ENCODE assay signal across 9 cellular contexts in the genomic region with DNA sequence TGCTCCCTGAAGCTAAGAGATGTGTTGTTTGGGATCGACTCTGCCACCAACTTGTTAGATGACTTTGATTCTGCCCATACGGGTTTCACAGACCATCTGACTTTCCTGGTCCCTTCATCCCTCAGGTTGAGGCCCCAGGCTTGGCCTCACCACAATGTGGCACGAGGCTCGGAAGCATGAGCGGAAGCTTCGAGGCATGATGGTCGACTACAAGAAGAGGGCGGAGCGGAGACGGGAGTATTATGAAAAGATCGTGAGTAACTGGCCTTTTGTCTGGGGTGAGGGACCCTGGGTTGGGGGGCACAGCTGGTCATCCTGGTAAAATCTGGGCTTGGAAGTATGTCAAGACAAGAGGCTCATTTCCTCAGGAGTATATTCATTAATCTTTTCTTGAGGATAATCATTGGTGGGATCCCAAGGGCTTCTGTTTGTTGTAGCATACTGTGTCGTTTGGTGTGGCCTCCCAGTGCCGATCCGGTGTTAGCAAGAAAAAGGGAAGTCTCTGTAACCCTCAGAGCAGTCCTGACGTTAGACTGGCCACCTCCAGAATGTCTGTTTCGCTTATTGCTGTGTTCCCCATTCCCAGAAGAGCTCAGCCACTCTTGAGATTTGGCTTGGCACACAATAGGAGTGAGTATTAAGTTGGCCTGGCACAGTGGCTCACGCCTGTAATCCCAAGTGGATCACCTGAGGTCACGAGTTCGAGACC. TPM values are rescaled to one million over a fixed set of nuclear protein-coding genes. Genes with fewer than 3 reads are reported as not detected.
DNase-seq lines count a peak whose midpoint lies in the region; ATAC-seq and TF ChIP-seq lines count a peak whose summit lies in the region.
"Had no signal": no experiment of that assay in that cellular context is flagged by ENCODE, and none has a peak within 500 bp of the region (broad histone marks: within the 10 kb centered on the region; RNA-seq: fewer than 3 reads in every experiment).

No MANE protein-coding gene starts in this region.

- H3K9me3 ChIP-seq in liver (ENCODE audit: control insufficient read depth in 4 of 4, low read length in 3 of 4) (no peaks in the 10 kb centered on the region), transverse colon (no peaks in the 10 kb centered on the region)

- 79% methylated on average over 19 of the region's 19 CpGs for WGBS in liver
- WGBS in transverse colon (ENCODE audit: low coverage in 1 of 2), 2 donors = 70 to 76% methylated on average over 4 to 19 of the region's 19 CpGs

- CTCF ChIA-PET in activated naive CD4-positive, alpha-beta T cell treated with anti-CD3 and anti-CD28 coated beads, Interleukin-2, amount 10 ng/mL, durations not matched to agents 7 days and 5 days (lab: Charles Lee) = interaction anchor here (0.5 to 5.1 kb wide), 5 partner anchors 7 to 883 kb away, joined by 3 to 22 read pairs (median 3); no protein-coding TSS in a partner anchor

- in situ Hi-C loops in transverse colon (cut with MboI; ENCODE audit: low pct_ligation_motif_present in 1 of 4, low pct_unique_long_range_greater_than_20kb in 1 of 4, low sequenced_read_pairs in 3 of 4) = no loop called here

- no peak for TF ChIP-seq POLR2A in transverse colon (IDR thresholded peaks at IDR 0.05)

- no peaks in the 10 kb centered on the region for H3K27me3 ChIP-seq in liver (ENCODE audit: control insufficient read depth in 4 of 4, insufficient read depth in 4 of 4, low read length in 3 of 4)
- no peaks in the 10 kb centered on the region for H3K27me3 ChIP-seq in transverse colon

- H3K27ac ChIP-seq in liver (ENCODE audit: low read depth in 1 of 2, low read length in 2 of 2) (peak overlapping the region; percentile 97 to 99), transverse colon (peak overlapping the region; percentile 96 to 100 (median 99))

- H3K9me3 Mint-ChIP-seq in activated naive CD4-positive, alpha-beta T cell treated with anti-CD3 and anti-CD28 coated beads, Interleukin-2, amount 10 ng/mL, durations not matched to agents 7 days and 5 days = no peaks in the 10 kb centered on the region
- H3K9me3 Mint-ChIP-seq in activated T-helper 2 cell treated with anti-CD3 and anti-CD28 coated beads, Interferon-gamma antibody, Interleukin-2, Interleukin-4, amounts not matched to agents 10 μg/mL and 5 μg/mL and 100 μg/mL, durations not matched to agents 14 hours and 24 hours and 36 hours = no peaks in the 10 kb centered on the region

- no peak for DNase-seq in activated naive CD4-positive, alpha-beta T cell treated with anti-CD3 and anti-CD28 coated beads, Interleukin-2, amount 10 ng/mL, durations not matched to agents 7 days and 5 days
- DNase-seq in activated naive CD4-positive, alpha-beta T cell treated with anti-CD3 and anti-CD28 coated beads, Interleukin-2, amount 50 U/mL, for 16 hours = no peak
- no peak for DNase-seq in activated T-helper 2 cell treated with anti-CD3 and anti-CD28 coated beads, Interferon-gamma antibody, Interleukin-2, Interleukin-4, amounts not matched to agents 10 μg/mL and 5 μg/mL and 100 μg/mL, durations not matched to agents 14 hours and 24 hours and 36 hours (ENCODE audit: low spot score)
- DNase-seq in transverse colon = no peak
- no peak for DNase-seq in NCI-H1417 (lab: John Stamatoyannopoulos, UW)
- no peak for DNase-seq in hepatic stellate cell (ENCODE audit: low spot score)

- H3K4me3 ChIP-seq in liver (ENCODE audit: low read depth in 1 of 3, low read length in 3 of 3) = peak overlapping the region in 2 of 3 donors; percentile 90 to 96
- peak overlapping the region in 2 of 4 donors; percentile 89 to 100 for H3K4me3 ChIP-seq in transverse colon

- TF ChIP-seq EP300 in transverse colon (IDR thresholded peaks at IDR 0.05; ENCODE audit: low read depth) = no peak

- H3K27me3 Mint-ChIP-seq in activated naive CD4-positive, alpha-beta T cell treated with anti-CD3 and anti-CD28 coated beads, Interleukin-2, amount 10 ng/mL, durations not matched to agents 7 days and 5 days = no peaks in the 10 kb centered on the region
- H3K27me3 Mint-ChIP-seq in activated T-helper 2 cell treated with anti-CD3 and anti-CD28 coated beads, Interferon-gamma antibody, Interleukin-2, Interleukin-4, amounts not matched to agents 10 μg/mL and 5 μg/mL and 100 μg/mL, durations not matched to agents 14 hours and 24 hours and 36 hours (ENCODE audit: low read depth) = no peaks in the 10 kb centered on the region

- H3K9ac ChIP-seq in liver (ENCODE audit: low read depth in 1 of 2, low read length in 2 of 2) = peak overlapping the region; percentile 4 to 98

- no peak for ATAC-seq in GM18498 (IDR thresholded peaks at IDR 0.05; ENCODE audit: unreplicated experiment)

- no peak for TF ChIP-seq CTCF in liver (IDR thresholded peaks at IDR 0.05; ENCODE audit: low read depth, low read length, missing input control)
- TF ChIP-seq CTCF in transverse colon (IDR thresholded peaks at IDR 0.05) = no peak

- H3K27ac Mint-ChIP-seq in activated naive CD4-positive, alpha-beta T cell treated with anti-CD3 and anti-CD28 coated beads, Interleukin-2, amount 10 ng/mL, durations not matched to agents 7 days and 5 days = peak overlapping the region; percentile 99
- H3K27ac Mint-ChIP-seq in activated T-helper 2 cell treated with anti-CD3 and anti-CD28 coated beads, Interferon-gamma antibody, Interleukin-2, Interleukin-4, amounts not matched to agents 10 μg/mL and 5 μg/mL and 100 μg/mL, durations not matched to agents 14 hours and 24 hours and 36 hours = no peak overlapping the region

- peak overlapping the region; percentile 99 for H3K4me3 Mint-ChIP-seq in activated naive CD4-positive, alpha-beta T cell treated with anti-CD3 and anti-CD28 coated beads, Interleukin-2, amount 10 ng/mL, durations not matched to agents 7 days and 5 days
- peak overlapping the region; percentile 99 for H3K4me3 Mint-ChIP-seq in activated T-helper 2 cell treated with anti-CD3 and anti-CD28 coated beads, Interferon-gamma antibody, Interleukin-2, Interleukin-4, amounts not matched to agents 10 μg/mL and 5 μg/mL and 100 μg/mL, durations not matched to agents 14 hours and 24 hours and 36 hours (ENCODE audit: low read depth)

- intact Hi-C loops in activated T-helper 2 cell treated with anti-CD3 and anti-CD28 coated beads, Interferon-gamma antibody, Interleukin-2, Interleukin-4, amounts not matched to agents 10 μg/mL and 5 μg/mL and 100 μg/mL, durations not matched to agents 14 hours and 24 hours and 36 hours (cut with micrococcal nuclease) = no loop called here
- intact Hi-C loops in transverse colon (cut with DNase I; ENCODE audit: low total_unique reads) = loop anchor here (5.0 kb wide), 1 partner anchor 37 kb away; a partner anchor contains a TSS

- TF ChIP-seq RAD21 in liver (IDR thresholded peaks at IDR 0.05) = no peak

- peaks cover 37% of the 10 kb centered on the region for H3K4me1 Mint-ChIP-seq in activated naive CD4-positive, alpha-beta T cell treated with anti-CD3 and anti-CD28 coated beads, Interleukin-2, amount 10 ng/mL, durations not matched to agents 7 days and 5 days
- peaks cover 21% of the 10 kb centered on the region for H3K4me1 Mint-ChIP-seq in activated T-helper 2 cell treated with anti-CD3 and anti-CD28 coated beads, Interferon-gamma antibody, Interleukin-2, Interleukin-4, amounts not matched to agents 10 μg/mL and 5 μg/mL and 100 μg/mL, durations not matched to agents 14 hours and 24 hours and 36 hours (ENCODE audit: low read depth)

- H3K36me3 ChIP-seq in liver (ENCODE audit: control insufficient read depth in 4 of 4, insufficient read depth in 3 of 4, low read depth in 1 of 4, low read length in 3 of 4) = peaks cover 0 to 22% (median 12%) of the 10 kb centered on the region in 4 donors
- peaks cover 0 to 32% (median 13%) of the 10 kb centered on the region in 4 donors for H3K36me3 ChIP-seq in transverse colon

- H3K36me3 Mint-ChIP-seq in activated naive CD4-positive, alpha-beta T cell treated with anti-CD3 and anti-CD28 coated beads, Interleukin-2, amount 10 ng/mL, durations not matched to agents 7 days and 5 days = peaks cover 33% of the 10 kb centered on the region
- peaks cover 52% of the 10 kb centered on the region for H3K36me3 Mint-ChIP-seq in activated T-helper 2 cell treated with anti-CD3 and anti-CD28 coated beads, Interferon-gamma antibody, Interleukin-2, Interleukin-4, amounts not matched to agents 10 μg/mL and 5 μg/mL and 100 μg/mL, durations not matched to agents 14 hours and 24 hours and 36 hours (ENCODE audit: low read depth)

- H3K4me1 ChIP-seq in liver (ENCODE audit: control insufficient read depth in 4 of 4, insufficient read depth in 4 of 4, low read length in 3 of 4) (peaks cover 8 to 47% (median 42%) of the 10 kb centered on the region in 4 donors), transverse colon (peaks cover 18 to 41% (median 27%) of the 10 kb centered on the region in 4 donors)

TF ChIP-seq in liver, 16 proteins besides CTCF, POLR2A, EP300 and RAD21 (continues in another document):
- no peak for TF ChIP-seq FOXA1 (IDR thresholded peaks at IDR 0.05)
- TF ChIP-seq RXRA (IDR thresholded peaks at IDR 0.05) = no peak
- no peak for TF ChIP-seq YY1 (IDR thresholded peaks at IDR 0.05)
- no peak for TF ChIP-seq TAF1 (conservative IDR thresholded peaks at IDR 0.05)

RNA-seq across cellular contexts. Expression of a gene that starts 1.4 kb away (rescaled TPM):
- 102 and 105 TPM in 2 replicates for total RNA-seq in activated T-helper 2 cell treated with anti-CD3 and anti-CD28 coated beads, Interferon-gamma antibody, Interleukin-2, Interleukin-4, amounts not matched to agents 10 μg/mL and 5 μg/mL and 100 μg/mL, durations not matched to agents 14 hours and 24 hours and 36 hours
- total RNA-seq in liver = 10 to 100 TPM; 13.0 to 44.3 TPM
- 10 to 100 TPM in 1 of 2 donors, 1 to 10 TPM in 1; 9.0 to 12.6 TPM for polyA plus RNA-seq in liver
- 100 to 1,000 TPM in 2 of 4 donors, 10 to 100 TPM in 2; 82.6 to 382 (median 100) TPM for total RNA-seq in transverse colon

RNA-seq across cellular contexts. Expression of a gene that starts 36.1 kb away (rescaled TPM):
- total RNA-seq in activated T-helper 2 cell treated with anti-CD3 and anti-CD28 coated beads, Interferon-gamma antibody, Interleukin-2, Interleukin-4, amounts not matched to agents 10 μg/mL and 5 μg/mL and 100 μg/mL, durations not matched to agents 14 hours and 24 hours and 36 hours = 3.9 and 5.8 TPM in 2 replicates
- total RNA-seq in liver (under 1 TPM; 0.17 to 0.42 TPM), transverse colon (1 to 10 TPM in 3 of 4 donors, under 1 TPM in 1; 0.75 to 5.8 (median 3.5) TPM)
- polyA plus RNA-seq in liver = under 1 TPM in 1 of 2 donors, not detected in 1; 0.16 TPM
- total RNA-seq: HT1080 had no signal

RNA-seq across cellular contexts. Expression of a gene that starts 38.8 kb away (rescaled TPM):
- 44.9 and 49.4 TPM in 2 replicates for total RNA-seq in activated T-helper 2 cell treated with anti-CD3 and anti-CD28 coated beads, Interferon-gamma antibody, Interleukin-2, Interleukin-4, amounts not matched to agents 10 μg/mL and 5 μg/mL and 100 μg/mL, durations not matched to agents 14 hours and 24 hours and 36 hours
- total RNA-seq in liver (10 to 100 TPM; 10.0 to 16.2 TPM), transverse colon (10 to 100 TPM in 3 of 4 donors, 1 to 10 TPM in 1; 3.0 to 21.1 (median 15.9) TPM)
- 10 to 100 TPM; 22.7 to 25.2 TPM for polyA plus RNA-seq in liver

RNA-seq across cellular contexts. Expression of a gene that starts 38.9 kb away (rescaled TPM):
- total RNA-seq in activated T-helper 2 cell treated with anti-CD3 and anti-CD28 coated beads, Interferon-gamma antibody, Interleukin-2, Interleukin-4, amounts not matched to agents 10 μg/mL and 5 μg/mL and 100 μg/mL, durations not matched to agents 14 hours and 24 hours and 36 hours = 62.7 and 70.3 TPM in 2 replicates
- total RNA-seq in liver (1 to 10 TPM; 2.2 to 4.9 TPM), transverse colon (10 to 100 TPM; 11.9 to 58.4 (median 34.8) TPM)
- polyA plus RNA-seq in liver = 1 to 10 TPM; 1.4 to 3.1 TPM

RNA-seq across cellular contexts. Expression of a gene that starts 52.8 kb away (rescaled TPM):
- total RNA-seq in activated T-helper 2 cell treated with anti-CD3 and anti-CD28 coated beads, Interferon-gamma antibody, Interleukin-2, Interleukin-4, amounts not matched to agents 10 μg/mL and 5 μg/mL and 100 μg/mL, durations not matched to agents 14 hours and 24 hours and 36 hours = 15.7 and 18.4 TPM in 2 replicates
- total RNA-seq in liver (10 to 100 TPM in 1 of 2 donors, 1 to 10 TPM in 1; 9.8 to 10.4 TPM), transverse colon (10 to 100 TPM; 31.1 to 92.5 (median 45.2) TPM)
- polyA plus RNA-seq in liver = 1 to 10 TPM; 1.8 to 8.7 TPM
